In genomic region chr6:83461438-83461837, GRCh38 we compare ENCODE assay signal across 28 cellular contexts. TPM values are rescaled to one million over a fixed set of nuclear protein-coding genes. Genes with fewer than 3 reads are reported as not detected.
"Had no signal": no experiment of that assay in that cellular context is flagged by ENCODE, and none has a peak within 500 bp of the region (broad histone marks: within the 10 kb centered on the region; RNA-seq: fewer than 3 reads in every experiment).

No MANE protein-coding gene starts in this region.

- H3K4me3 ChIP-seq: adrenal gland, ascending aorta, esophagus muscularis mucosa, gastroesophageal sphincter, upper lobe of left lung had no signal

- H3K4me3 Mint-ChIP-seq: activated T-cell treated with anti-CD3 and anti-CD28 coated beads, Interleukin-2, amount 50 U/mL, for 24 hours; activated T-helper 17 cell treated with anti-CD3 and anti-CD28 coated beads, Interleukin-2, amount 50 U/mL, for 72 hours; memory B cell; natural killer cell; T-helper 1 cell treated with Interleukin-12 subunit alpha and Interleukin-12 subunit beta and Interleukin-4 antibody, amounts not matched to agents 30 μg/mL and 1 μg/mL, for 36 hours; WTC11 had no signal

- H3K4me1 ChIP-seq: adrenal gland, ascending aorta, esophagus muscularis mucosa, gastroesophageal sphincter, upper lobe of left lung had no signal

- H3K4me1 Mint-ChIP-seq: activated T-helper 17 cell treated with anti-CD3 and anti-CD28 coated beads, Interleukin-2, amount 50 U/mL, for 72 hours; memory B cell had no signal

- FAIRE-seq: keratinocyte had no signal

- H3K9me3 Mint-ChIP-seq: activated naive CD4-positive, alpha-beta T cell treated with anti-CD3 and anti-CD28 coated beads, Interleukin-2, amount 50 U/mL, for 72 hours; activated T-cell treated with anti-CD3 and anti-CD28 coated beads, Interleukin-2, amount 50 U/mL, for 24 hours; activated T-helper 17 cell treated with anti-CD3 and anti-CD28 coated beads, Interleukin-2, amount 50 U/mL, for 72 hours; memory B cell; natural killer cell; T-helper 1 cell treated with Interleukin-12 subunit alpha and Interleukin-12 subunit beta and Interleukin-4 antibody, amounts not matched to agents 30 μg/mL and 1 μg/mL, for 36 hours had no signal

- DNase-seq: activated CD4-positive, alpha-beta T cell treated with anti-CD3 and anti-CD28 coated beads, Interleukin-2, amount 50 U/mL, for 4 hours; activated CD8-positive, alpha-beta memory T cell treated with anti-CD3 and anti-CD28 coated beads for 24 hours; activated CD8-positive, alpha-beta memory T cell treated with anti-CD3 and anti-CD28 coated beads, Interleukin-2, amount 50 U/mL, for 4 hours; activated T-cell treated with anti-CD3 and anti-CD28 coated beads, Interleukin-2, amount 50 U/mL, for 24 hours; adrenal gland; brain microvascular endothelial cell; central memory CD4-positive, alpha-beta T cell; dermis blood vessel endothelial cell; effector memory CD4-positive, alpha-beta T cell; head of caudate nucleus; left colon; natural killer cell; retina; stimulated activated CD4-positive, alpha-beta T cell treated with anti-CD3 and anti-CD28 coated beads, Interleukin-12 subunit alpha, Interleukin-12 subunit beta, amount 100 ng/mL, for 4 hours; stimulated activated CD4-positive, alpha-beta T cell treated with anti-CD3 and anti-CD28 coated beads, Interleukin-4, amount 100 ng/mL, for 4 hours; stimulated activated naive CD8-positive, alpha-beta T cell treated with anti-CD3 and anti-CD28 coated beads, Interleukin-15, Interleukin-2, amounts not matched to agents 100 U/mL and 50 U/mL, for 24 hours; T1000; upper lobe of left lung had no signal

- H3K27ac ChIP-seq: adrenal gland, ascending aorta, brain microvascular endothelial cell, esophagus muscularis mucosa, gastroesophageal sphincter, upper lobe of left lung had no signal

- H3K27me3 ChIP-seq: adrenal gland, ascending aorta, brain microvascular endothelial cell, esophagus muscularis mucosa, gastroesophageal sphincter, upper lobe of left lung had no signal

- H3K27me3 Mint-ChIP-seq: activated T-helper 17 cell treated with anti-CD3 and anti-CD28 coated beads, Interleukin-2, amount 50 U/mL, for 72 hours; memory B cell; progenitor cell of endocrine pancreas had no signal

- ATAC-seq: activated naive CD4-positive, alpha-beta T cell treated with anti-CD3 and anti-CD28 coated beads, Interleukin-2, amount 50 U/mL, for 72 hours; activated T-helper 17 cell treated with anti-CD3 and anti-CD28 coated beads, Interleukin-2, amount 50 U/mL, for 72 hours; gastroesophageal sphincter; left colon; natural killer cell; stimulated activated naive CD8-positive, alpha-beta T cell treated with anti-CD3 and anti-CD28 coated beads, Interleukin-15, Interleukin-2, amounts not matched to agents 100 U/mL and 50 U/mL, for 24 hours; WTC11 had no signal

- H3K27ac Mint-ChIP-seq: activated naive CD4-positive, alpha-beta T cell treated with anti-CD3 and anti-CD28 coated beads, Interleukin-2, amount 50 U/mL, for 72 hours; activated T-cell treated with anti-CD3 and anti-CD28 coated beads, Interleukin-2, amount 50 U/mL, for 24 hours; activated T-helper 17 cell treated with anti-CD3 and anti-CD28 coated beads, Interleukin-2, amount 50 U/mL, for 72 hours; memory B cell; natural killer cell; progenitor cell of endocrine pancreas; T-helper 1 cell treated with Interleukin-12 subunit alpha and Interleukin-12 subunit beta and Interleukin-4 antibody, amounts not matched to agents 30 μg/mL and 1 μg/mL, for 36 hours; WTC11 had no signal

- H3K9me3 ChIP-seq: adrenal gland, ascending aorta, esophagus muscularis mucosa, gastroesophageal sphincter, upper lobe of left lung had no signal

- H3K36me3 ChIP-seq: adrenal gland, ascending aorta, brain microvascular endothelial cell, esophagus muscularis mucosa, gastroesophageal sphincter, upper lobe of left lung had no signal

- H3K36me3 Mint-ChIP-seq: activated naive CD4-positive, alpha-beta T cell treated with anti-CD3 and anti-CD28 coated beads, Interleukin-2, amount 50 U/mL, for 72 hours; memory B cell; natural killer cell; WTC11 had no signal

RNA-seq across cellular contexts. Expression of gene ME1, which starts 30.6 kb away (rescaled TPM):
- total RNA-seq: activated naive CD4-positive, alpha-beta T cell treated with anti-CD3 and anti-CD28 coated beads, Interleukin-2, amount 50 U/mL, for 72 hours had no signal

RNA-seq across cellular contexts. Expression of gene PRSS35, which starts 50.9 kb away (rescaled TPM):
- total RNA-seq: activated naive CD4-positive, alpha-beta T cell treated with anti-CD3 and anti-CD28 coated beads, Interleukin-2, amount 50 U/mL, for 72 hours; activated T-helper 17 cell treated with anti-CD3 and anti-CD28 coated beads, Interleukin-2, amount 50 U/mL, for 72 hours; dermis blood vessel endothelial cell; left colon; natural killer cell had no signal
